11 cellular contexts compared by ENCODE assay signal in the genomic region with DNA sequence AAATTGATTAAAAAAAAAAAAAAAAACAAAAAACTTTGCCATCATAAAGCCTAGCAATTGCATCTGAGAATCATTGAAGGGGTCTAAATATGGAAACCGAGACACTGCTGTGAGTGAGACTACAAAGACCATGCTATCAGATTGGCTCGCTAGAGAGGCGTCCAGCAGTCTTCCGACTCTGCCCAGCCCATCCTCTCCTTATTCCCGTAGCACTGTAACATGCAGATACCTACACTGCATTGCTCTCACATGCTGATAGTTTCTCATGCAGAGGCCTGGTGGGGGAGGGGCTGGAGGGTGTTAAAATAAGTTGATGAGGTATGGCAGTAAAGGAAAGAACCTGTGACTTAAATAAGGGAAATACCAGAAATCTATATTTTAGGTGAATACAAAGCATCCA.
DNase-seq lines count a peak whose midpoint lies in the region; ATAC-seq and TF ChIP-seq lines count a peak whose summit lies in the region.
"Had no signal": no experiment of that assay in that cellular context is flagged by ENCODE, and none has a peak within 500 bp of the region (broad histone marks: within the 10 kb centered on the region; RNA-seq: fewer than 3 reads in every experiment).

No MANE protein-coding gene starts in this region.

- no peaks in the 10 kb centered on the region for H3K9me3 ChIP-seq in WERI-Rb-1 (ENCODE audit: severe bottlenecking)
- H3K9me3 ChIP-seq: BLaER1, Peyer's patch had no signal

- DNase-seq in NCI-H1417 (lab: John Stamatoyannopoulos, UW) = peak in 2 of 3 experiments; percentile 41 to 45
- DNase-seq in NCI-H1417 treated with DMSO at 0.1 percent for 48 hours (lab: John Stamatoyannopoulos, UW) = no peak
- peak; percentile 50 for DNase-seq in cardiac septum (ENCODE audit: low spot score)
- no peak for DNase-seq in Right ventricle myocardium inferior (ENCODE audit: missing footprints)
- no peak for DNase-seq in WERI-Rb-1
- DNase-seq in pons (ENCODE audit: low spot score) = peak; percentile 6
- DNase-seq in NCI-H1930 (lab: John Stamatoyannopoulos, UW) = no peak
- DNase-seq in KBM-7 = no peak
- DNase-seq: Karpas-422, Peyer's patch had no signal

- no peak overlapping the region for H3K4me3 ChIP-seq in WERI-Rb-1 (ENCODE audit: low read depth, low read length)
- H3K4me3 ChIP-seq: BLaER1, Peyer's patch had no signal

- intact Hi-C loops in cardiac septum (cut with DNase I) (no loop called here), Right ventricle myocardium inferior (cut with DNase I) (no loop called here)

- in situ Hi-C loops in KBM-7 (cut with MboI; ENCODE audit: low pct_unique_long_range_greater_than_20kb, low sequenced_read_pairs) = no loop called here

- peaks cover 3% of the 10 kb centered on the region for H3K36me3 ChIP-seq in WERI-Rb-1

- H3K27me3 ChIP-seq in WERI-Rb-1 (ENCODE audit: insufficient read depth, low read depth, severe bottlenecking) = no peaks in the 10 kb centered on the region
- H3K27me3 ChIP-seq: BLaER1, Peyer's patch had no signal

- TF ChIP-seq CTCF in WERI-Rb-1 (IDR thresholded peaks at IDR 0.05; ENCODE audit: low read depth, low read length) = no peak

- ATAC-seq in Right ventricle myocardium inferior = no peak

- H3K27ac ChIP-seq in WERI-Rb-1 = peak overlapping the region; percentile 33
- H3K27ac ChIP-seq: BLaER1, Peyer's patch had no signal

Comparison
In these comparisons a context has a peak if more than half of its experiments do, and no peak if none do; other contexts are left out.
1. DNase-seq: peak in NCI-H1417 (2 of 3), cardiac septum (single experiment) and pons (single experiment); none in NCI-H1417 treated with DMSO at 0.1 percent for 48 hours (single experiment), Right ventricle myocardium inferior (single experiment), WERI-Rb-1 (single experiment), NCI-H1930 (0 of 2) and KBM-7 (single experiment).